In the genomic region with DNA sequence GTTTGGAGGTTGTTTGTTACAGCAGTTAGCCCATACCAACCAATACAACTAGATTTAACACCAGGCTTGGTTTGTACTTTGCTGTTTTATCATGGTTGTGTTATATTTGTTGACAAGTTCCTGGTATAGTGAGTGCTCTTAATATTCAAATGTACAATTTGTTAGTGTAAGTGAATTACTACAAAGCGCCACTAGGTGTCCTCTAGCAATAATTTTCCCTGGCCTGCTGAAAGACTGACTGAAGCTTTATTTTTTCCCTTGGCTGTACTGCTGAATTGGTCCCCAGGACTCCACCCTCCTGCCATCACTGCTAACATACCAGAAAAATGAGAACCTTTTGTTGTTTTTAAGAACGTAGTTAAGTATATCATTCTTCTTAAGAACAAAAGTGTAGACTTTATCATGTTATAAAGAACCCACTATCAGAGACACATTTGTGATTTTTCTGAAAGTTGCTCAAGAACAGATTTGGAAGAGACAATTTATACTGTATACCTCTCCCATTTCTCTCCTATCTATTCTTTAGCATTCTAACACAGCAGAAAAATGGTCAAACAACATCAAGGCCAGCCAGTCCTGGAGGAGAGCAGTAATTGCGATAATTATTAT, we compare ENCODE assay signal across 8 cellular contexts.
DNase-seq lines count a peak whose midpoint lies in the region; ATAC-seq, FAIRE-seq and TF ChIP-seq lines count a peak whose summit lies in the region.

No MANE protein-coding gene starts in this region.

- peak; percentile 62 to 80; a peak in 5 of 6 replicates for ATAC-seq in A549
- ATAC-seq in HG02588 (IDR thresholded peaks at IDR 0.05; ENCODE audit: unreplicated experiment): peak; percentile 68
- no peak for ATAC-seq in GM21360 (IDR thresholded peaks at IDR 0.05; ENCODE audit: unreplicated experiment)

- TF ChIP-seq RAD21 in A549 (conservative IDR thresholded peaks at IDR 0.05 in 1 of 2, IDR thresholded peaks at IDR 0.05 in 1 of 2): peak; percentile 39 to 65; a peak in 3 of 5 replicates

- TF ChIP-seq CTCF in A549 (IDR thresholded peaks at IDR 0.05) (peak; percentile 58), GM06990 (IDR thresholded peaks at IDR 0.05; ENCODE audit: insufficient read depth, low read length, poor library complexity, severe bottlenecking) (peak; percentile 58)

- 23% methylated on average over 3 of the region's 3 CpGs for WGBS in A549 (ENCODE audit: missing lambda C conversion rate)

- H3K4me3 ChIP-seq in A549: no peak overlapping the region
- H3K4me3 ChIP-seq in GM06990 (replicated peaks; ENCODE audit: low read depth, low read length): no peak overlapping the region

- FAIRE-seq in A549 (lab: Jason Lieb, UNC) (no peak), frontal cortex (lab: Jason Lieb, UNC) (peak; percentile 84)

- H3K27ac ChIP-seq in A549: no peak overlapping the region

- no peaks in the 10 kb centered on the region for H3K36me3 ChIP-seq in GM06990 (ENCODE audit: control insufficient read depth, insufficient read depth, low read length)

- no peaks in the 10 kb centered on the region for H3K9me3 ChIP-seq in A549

- POLR2A ChIA-PET in A549 (lab: Yijun Ruan, JAX): no interaction called here

- TF ChIP-seq POLR2A in A549 (IDR thresholded peaks at IDR 0.05; ENCODE audit: low read length): no peak

- no peaks in the 10 kb centered on the region for H3K27me3 ChIP-seq in GM06990 (replicated peaks; ENCODE audit: control insufficient read depth, insufficient read depth, low read length)

- H3K4me2 ChIP-seq in A549: no peak overlapping the region

- H3K4me1 ChIP-seq in A549: no peaks in the 10 kb centered on the region

- DNase-seq in A549 (ENCODE audit: low read depth in 1 of 2, low spot score in 1 of 2): peak in 1 of 2 experiments; percentile 51
- DNase-seq in GM06990 (ENCODE audit: extremely low read depth, insufficient read length): no peak
- peak; percentile 58 for DNase-seq in NCI-H1105 treated with DMSO at 0.1 percent for 48 hours (lab: John Stamatoyannopoulos, UW)
- DNase-seq in T1000 (lab: John Stamatoyannopoulos, UW): peak; percentile 8
- peak in 1 of 2 donors; percentile 22 for DNase-seq in frontal cortex (ENCODE audit: low spot score in 2 of 2)
- DNase-seq in putamen (ENCODE audit: low spot score): peak; percentile 65

- CTCF ChIA-PET in A549 (lab: Yijun Ruan, JAX): interaction anchor here (0.7 to 1.9 kb wide), 12 partner anchors 10 to 342 kb away, joined by 3 to 13 read pairs (median 3); no protein-coding TSS in a partner anchor

- TF ChIP-seq EP300 in A549 (IDR thresholded peaks at IDR 0.05): no peak

TF ChIP-seq in A549, 52 proteins besides CTCF, POLR2A, EP300 and RAD21:
- TF ChIP-seq KDM1A (IDR thresholded peaks at IDR 0.05; ENCODE audit: low read depth) (no peak), CBX8 (IDR thresholded peaks at IDR 0.05) (no peak), SMC3 (IDR thresholded peaks at IDR 0.05) (peak; percentile 51; the same call in 2 of the 3 replicates)
TF ChIP-seq in A549: peak in this region for 1.
